In the genomic region with DNA sequence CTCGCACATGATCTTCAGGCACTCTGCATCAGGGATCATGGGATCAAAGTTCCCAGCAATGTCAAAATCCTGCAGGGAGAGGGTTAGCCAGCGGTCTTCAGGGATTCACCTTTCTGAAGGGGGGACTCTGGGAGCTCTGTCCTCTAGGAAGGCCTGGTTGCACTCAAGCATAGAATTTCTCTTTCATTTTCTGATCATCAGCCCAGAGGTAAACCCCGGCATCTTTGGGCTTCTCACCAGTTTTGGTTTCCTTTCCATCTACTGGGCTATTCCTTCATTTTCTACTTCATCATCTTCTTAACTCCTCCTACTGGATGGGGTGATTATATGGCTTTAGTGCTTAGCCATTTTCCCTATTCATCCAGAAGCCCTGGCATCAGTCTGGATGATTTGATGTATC, we compare ENCODE assay signal across 18 cellular contexts.
DNase-seq lines count a peak whose midpoint lies in the region; ATAC-seq and TF ChIP-seq lines count a peak whose summit lies in the region.
"Had no signal": no experiment of that assay in that cellular context is flagged by ENCODE, and none has a peak within 500 bp of the region (broad histone marks: within the 10 kb centered on the region; RNA-seq: fewer than 3 reads in every experiment).

No MANE protein-coding gene starts in this region.

- H3K9me3 ChIP-seq in MM.1S (replicated peaks; ENCODE audit: insufficient read depth, low read length) = no peaks in the 10 kb centered on the region
- H3K9me3 ChIP-seq: BE2C, Peyer's patch, stomach, uterus had no signal

- TF ChIP-seq CTCF in MM.1S (IDR thresholded peaks at IDR 0.05; ENCODE audit: low read length) = no peak

- H2AFZ ChIP-seq in MM.1S (ENCODE audit: low read length) = no peak overlapping the region

- H3K36me3 ChIP-seq in MM.1S (replicated peaks; ENCODE audit: insufficient read depth, low read length) = no peaks in the 10 kb centered on the region
- H3K36me3 ChIP-seq: uterus had no signal

- no peaks in the 10 kb centered on the region; the same call in 1 of the 2 replicates for H3F3A ChIP-seq in MM.1S (ENCODE audit: insufficient read depth, low read length)

- no peaks in the 10 kb centered on the region for H3K27me3 ChIP-seq in MM.1S (replicated peaks; ENCODE audit: insufficient read depth, low read length)
- H3K27me3 ChIP-seq: BE2C, Peyer's patch, stomach, uterus had no signal

- no peaks in the 10 kb centered on the region for H3K9me2 ChIP-seq in MM.1S (replicated peaks; ENCODE audit: insufficient read depth, low read length)

- peak; percentile 69 for ATAC-seq in GM18868 (IDR thresholded peaks at IDR 0.05; ENCODE audit: unreplicated experiment)
- peak; percentile 68 for ATAC-seq in GM19452 (IDR thresholded peaks at IDR 0.05; ENCODE audit: unreplicated experiment)
- ATAC-seq in HG02870 (IDR thresholded peaks at IDR 0.05; ENCODE audit: unreplicated experiment) = peak; percentile 42
- ATAC-seq: left ventricle myocardium superior had no signal

- no peak overlapping the region for H3K4me3 ChIP-seq in MM.1S (ENCODE audit: low read length)
- H3K4me3 ChIP-seq: Peyer's patch, stomach, uterus had no signal

- H3K27ac ChIP-seq in MM.1S (ENCODE audit: low read length) = peak overlapping the region; percentile 39; the same call in 1 of the 2 replicates
- H3K27ac ChIP-seq: Peyer's patch, stomach, uterus had no signal

- peak overlapping the region; percentile 18; the same call in 1 of the 2 replicates for H3K4me2 ChIP-seq in MM.1S (ENCODE audit: low read depth, low read length)

- no peak overlapping the region for H3K9ac ChIP-seq in MM.1S (ENCODE audit: low read length)

- H3K4me1 ChIP-seq in MM.1S (ENCODE audit: low read length) = peaks cover 7% of the 10 kb centered on the region; the same call in 1 of the 2 replicates
- H3K4me1 ChIP-seq: BE2C, Peyer's patch, uterus had no signal

- no peaks in the 10 kb centered on the region for H4K20me1 ChIP-seq in MM.1S (ENCODE audit: insufficient read depth, low read length)

- H3K79me2 ChIP-seq in MM.1S (ENCODE audit: low read length) = no peaks in the 10 kb centered on the region

- no peak for DNase-seq in MM.1S
- no peak for DNase-seq in DMS79 treated with DMSO at 0.1 percent for 48 hours (lab: John Stamatoyannopoulos, UW)
- DNase-seq in Kasumi-1 (lab: John Stamatoyannopoulos, UW) = no peak
- DNase-seq in COR-L47 (lab: John Stamatoyannopoulos, UW) = no peak
- DNase-seq: amniotic stem cell, BE2C, cerebellar nuclear complex, foreskin fibroblast, left ventricle myocardium superior, MV-4-11, NCI-H2081, NCI-H748 treated with DMSO at 0.1 percent for 48 hours, Peyer's patch, stomach, uterus had no signal
